In the genomic region with DNA sequence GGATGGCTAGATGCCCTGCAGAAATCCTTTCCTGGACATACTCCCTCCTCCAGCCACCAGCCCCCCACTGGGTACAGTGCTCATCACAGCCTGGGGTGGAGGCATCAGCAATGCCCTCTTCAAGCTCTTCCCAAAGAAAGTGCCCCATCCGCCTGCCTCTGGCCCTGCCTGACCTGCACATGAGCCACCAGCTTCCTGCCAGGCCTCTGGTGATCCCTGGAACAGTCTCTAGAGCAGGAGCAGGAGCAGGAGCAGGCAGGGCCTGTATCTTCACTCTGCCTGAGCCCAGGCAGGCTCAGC, we compare ENCODE assay signal across 14 cellular contexts. TPM values are rescaled to one million over a fixed set of nuclear protein-coding genes. Genes with fewer than 3 reads are reported as not detected.
A peak's percentile ranks its signal among the peaks of the same experiment; 100 is the strongest.
DNase-seq lines count a peak whose midpoint lies in the region; ATAC-seq and TF ChIP-seq lines count a peak whose summit lies in the region.
"Had no signal": no experiment of that assay in that cellular context is flagged by ENCODE, and none has a peak within 500 bp of the region (broad histone marks: within the 10 kb centered on the region; RNA-seq: fewer than 3 reads in every experiment).

No MANE protein-coding gene starts in this region.

- H3K27me3 ChIP-seq in suprapubic skin = no peaks in the 10 kb centered on the region
- H3K27me3 ChIP-seq: cardiac muscle cell, Peyer's patch had no signal

- no CpG with 5 or more reads among the region's 1 CpG for WGBS in suprapubic skin

- peak overlapping the region; percentile 98 for H3K27ac Mint-ChIP-seq in activated naive CD8-positive, alpha-beta T cell treated with anti-CD3 and anti-CD28 coated beads, Interleukin-2, amount 10 ng/mL, durations not matched to agents 7 days and 5 days
- peak overlapping the region; percentile 93 for H3K27ac Mint-ChIP-seq in stimulated activated naive CD8-positive, alpha-beta T cell treated with anti-CD3 and anti-CD28 coated beads, Interleukin-15, amount 100 ng/mL, for 72 hours

- no peak for TF ChIP-seq CTCF in suprapubic skin (IDR thresholded peaks at IDR 0.05)

- H3K36me3 ChIP-seq in suprapubic skin = no peaks in the 10 kb centered on the region
- H3K36me3 ChIP-seq: cardiac muscle cell, Peyer's patch had no signal

- no peaks in the 10 kb centered on the region for H3K9me3 Mint-ChIP-seq in activated naive CD8-positive, alpha-beta T cell treated with anti-CD3 and anti-CD28 coated beads, Interleukin-2, amount 10 ng/mL, durations not matched to agents 7 days and 5 days
- H3K9me3 Mint-ChIP-seq in stimulated activated naive CD8-positive, alpha-beta T cell treated with anti-CD3 and anti-CD28 coated beads, Interleukin-15, amount 100 ng/mL, for 72 hours = no peaks in the 10 kb centered on the region

- H3K4me3 ChIP-seq in suprapubic skin = no peak overlapping the region
- H3K4me3 ChIP-seq: cardiac muscle cell had no signal

- DNase-seq in activated T-cell treated with anti-CD3 and anti-CD28 coated beads for 48 hours (ENCODE audit: low read depth) = peak; percentile 13
- DNase-seq in activated T-cell treated with anti-CD3 and anti-CD28 coated beads for 4 hours = no peak
- no peak for DNase-seq in activated naive CD8-positive, alpha-beta T cell treated with anti-CD3 and anti-CD28 coated beads, Interleukin-2, amount 10 ng/mL, durations not matched to agents 7 days and 5 days
- no peak for DNase-seq in stimulated activated naive CD8-positive, alpha-beta T cell treated with anti-CD3 and anti-CD28 coated beads, Interleukin-15, amount 100 ng/mL, for 72 hours
- no peak for DNase-seq in NCI-H1092 (lab: John Stamatoyannopoulos, UW)
- no peak for DNase-seq in suprapubic skin (ENCODE audit: low spot score in 2 of 2)
- no peak for DNase-seq in NCI-H345 treated with DMSO at 0.1 percent for 48 hours (lab: John Stamatoyannopoulos, UW; ENCODE audit: unreplicated experiment)
- DNase-seq: ACHN, H7, mammary epithelial cell, Peyer's patch, substantia nigra had no signal

- no peak for TF ChIP-seq EP300 in suprapubic skin (IDR thresholded peaks at IDR 0.05)

- peak; percentile 1 for ATAC-seq in HG03159 (IDR thresholded peaks at IDR 0.05; ENCODE audit: unreplicated experiment)
- peak; percentile 0 for ATAC-seq in activated naive CD8-positive, alpha-beta T cell treated with anti-CD3 and anti-CD28 coated beads, Interleukin-2, amount 10 ng/mL, durations not matched to agents 7 days and 5 days (ENCODE audit: low read depth)
- peak; percentile 1 for ATAC-seq in stimulated activated naive CD8-positive, alpha-beta T cell treated with anti-CD3 and anti-CD28 coated beads, Interleukin-15, amount 100 ng/mL, for 72 hours

- peak overlapping the region; percentile 93 for H3K4me3 Mint-ChIP-seq in activated naive CD8-positive, alpha-beta T cell treated with anti-CD3 and anti-CD28 coated beads, Interleukin-2, amount 10 ng/mL, durations not matched to agents 7 days and 5 days
- H3K4me3 Mint-ChIP-seq in stimulated activated naive CD8-positive, alpha-beta T cell treated with anti-CD3 and anti-CD28 coated beads, Interleukin-15, amount 100 ng/mL, for 72 hours = peak overlapping the region; percentile 76 to 90

- peaks cover 72% of the 10 kb centered on the region for H3K4me1 Mint-ChIP-seq in activated naive CD8-positive, alpha-beta T cell treated with anti-CD3 and anti-CD28 coated beads, Interleukin-2, amount 10 ng/mL, durations not matched to agents 7 days and 5 days
- peaks cover 100% of the 10 kb centered on the region for H3K4me1 Mint-ChIP-seq in stimulated activated naive CD8-positive, alpha-beta T cell treated with anti-CD3 and anti-CD28 coated beads, Interleukin-15, amount 100 ng/mL, for 72 hours

- TF ChIP-seq POLR2A in suprapubic skin (IDR thresholded peaks at IDR 0.05) = no peak

- H3K9me3 ChIP-seq in suprapubic skin = no peaks in the 10 kb centered on the region
- H3K9me3 ChIP-seq: Peyer's patch had no signal

- no peaks in the 10 kb centered on the region for H3K27me3 Mint-ChIP-seq in activated naive CD8-positive, alpha-beta T cell treated with anti-CD3 and anti-CD28 coated beads, Interleukin-2, amount 10 ng/mL, durations not matched to agents 7 days and 5 days
- H3K27me3 Mint-ChIP-seq in stimulated activated naive CD8-positive, alpha-beta T cell treated with anti-CD3 and anti-CD28 coated beads, Interleukin-15, amount 100 ng/mL, for 72 hours = no peaks in the 10 kb centered on the region

- POLR2A ChIA-PET in activated naive CD8-positive, alpha-beta T cell treated with anti-CD3 and anti-CD28 coated beads, Interleukin-2, amount 10 ng/mL, durations not matched to agents 7 days and 5 days (lab: Charles Lee) = interaction anchor here (0.6 to 7.2 kb wide), 13 partner anchors 9 to 439 kb away, joined by 3 to 111 read pairs (median 13); partner anchors contain the start of genes CAB39 and SP110

- peaks cover 9% of the 10 kb centered on the region for H3K36me3 Mint-ChIP-seq in activated naive CD8-positive, alpha-beta T cell treated with anti-CD3 and anti-CD28 coated beads, Interleukin-2, amount 10 ng/mL, durations not matched to agents 7 days and 5 days

- H3K4me1 ChIP-seq in suprapubic skin = peaks cover 25% of the 10 kb centered on the region

- H3K27ac ChIP-seq in suprapubic skin = no peak overlapping the region
- H3K27ac ChIP-seq: cardiac muscle cell had no signal

RNA-seq across cellular contexts. Expression of gene CAB39, which starts 54.1 kb away (rescaled TPM):
- 100 to 1,000 TPM; 138 to 143 TPM for total RNA-seq in activated naive CD8-positive, alpha-beta T cell treated with anti-CD3 and anti-CD28 coated beads, Interleukin-2, amount 10 ng/mL, durations not matched to agents 7 days and 5 days
- 10 to 100 TPM; 53.0 to 67.1 (median 59.5) TPM for total RNA-seq in suprapubic skin
